14 cellular contexts compared by ENCODE assay signal in the genomic region with DNA sequence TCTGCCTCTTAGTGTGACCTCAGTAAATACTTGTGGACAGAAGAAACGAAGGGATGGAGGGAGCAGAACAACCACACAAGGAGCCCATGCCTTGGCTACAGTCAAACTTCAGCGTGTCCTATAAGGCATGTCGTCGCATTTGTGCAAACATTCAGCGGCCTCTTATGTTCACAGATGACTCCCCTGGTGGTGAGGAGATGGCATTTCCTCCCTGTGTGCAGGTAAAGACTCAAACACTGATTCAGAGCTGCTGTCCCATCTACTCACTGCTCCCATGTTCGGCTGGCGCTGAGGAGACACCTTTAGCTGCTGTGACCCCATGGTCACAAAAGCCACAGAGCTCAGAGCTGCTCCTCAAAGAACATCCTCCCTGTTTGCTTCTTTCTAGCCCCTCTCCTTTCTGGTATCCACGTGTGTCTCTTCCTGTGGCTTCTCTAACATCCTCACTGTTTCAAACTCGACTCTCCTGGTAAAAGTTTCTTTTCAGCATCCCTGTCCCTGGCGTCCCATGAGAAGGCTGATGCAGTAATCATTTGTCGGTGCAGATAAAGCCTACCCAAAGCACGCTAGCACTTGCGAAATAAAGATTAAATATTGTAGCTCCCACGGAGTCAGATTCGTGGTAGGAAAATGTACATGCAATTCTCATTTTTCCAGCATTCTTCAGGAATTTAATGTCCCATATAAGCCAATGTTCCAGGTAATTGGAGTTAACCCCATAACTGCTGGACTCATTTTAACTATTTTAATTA.
DNase-seq lines count a peak whose midpoint lies in the region; ATAC-seq and TF ChIP-seq lines count a peak whose summit lies in the region.
"Had no signal": no experiment of that assay in that cellular context is flagged by ENCODE, and none has a peak within 500 bp of the region (broad histone marks: within the 10 kb centered on the region; RNA-seq: fewer than 3 reads in every experiment).

No MANE protein-coding gene starts in this region.

- H3K9ac ChIP-seq in endodermal cell (ENCODE audit: extremely low read depth, low read length, poor library complexity, severe bottlenecking): no peak overlapping the region

- ATAC-seq in GM21619 (IDR thresholded peaks at IDR 0.05; ENCODE audit: unreplicated experiment): no peak
- no peak for ATAC-seq in HG02571 (IDR thresholded peaks at IDR 0.05; ENCODE audit: unreplicated experiment)
- ATAC-seq: activated CD8-positive, alpha-beta memory T cell treated with anti-CD3 and anti-CD28 coated beads, Interleukin-2, amount 10 ng/mL, durations not matched to agents 7 days and 5 days had no signal

- H3K9me3 ChIP-seq in endodermal cell (ENCODE audit: control insufficient read depth, low read length): no peaks in the 10 kb centered on the region
- H3K9me3 ChIP-seq: tibial nerve had no signal

- peaks cover 11% of the 10 kb centered on the region for H3K36me3 ChIP-seq in endodermal cell (ENCODE audit: control insufficient read depth, insufficient read depth, low read length)
- H3K36me3 ChIP-seq: tibial nerve had no signal

- no peaks in the 10 kb centered on the region for H3K4me1 ChIP-seq in endodermal cell (ENCODE audit: control insufficient read depth, insufficient read depth, low read length)
- H3K4me1 ChIP-seq: tibial nerve had no signal

- H3K27me3 Mint-ChIP-seq in endodermal cell (ENCODE audit: insufficient read depth) (no peaks in the 10 kb centered on the region), osteocyte (ENCODE audit: unreplicated experiment) (peaks cover 27% of the 10 kb centered on the region)
- H3K27me3 Mint-ChIP-seq: activated CD8-positive, alpha-beta memory T cell treated with anti-CD3 and anti-CD28 coated beads, Interleukin-2, amount 10 ng/mL, durations not matched to agents 7 days and 5 days; activated naive CD8-positive, alpha-beta T cell had no signal

- WGBS in endodermal cell (ENCODE audit: insufficient coverage in 1 of 2, insufficient read length in 1 of 2), 2 experiments: 95 to 96% methylated on average over 14 to 15 of the region's 15 CpGs

- peak; percentile 72 for TF ChIP-seq CTCF in endodermal cell (conservative IDR thresholded peaks at IDR 0.05)
- peak; percentile 18 for TF ChIP-seq CTCF in osteocyte (IDR thresholded peaks at IDR 0.05)

- H3K9me3 Mint-ChIP-seq in endodermal cell (no peaks in the 10 kb centered on the region), osteocyte (ENCODE audit: unreplicated experiment) (no peaks in the 10 kb centered on the region)

- no peak overlapping the region for H3K27ac ChIP-seq in endodermal cell (ENCODE audit: low read depth, low read length)
- H3K27ac ChIP-seq: tibial nerve had no signal

- no peak overlapping the region for H3K4me3 ChIP-seq in endodermal cell (ENCODE audit: low read length)
- H3K4me3 ChIP-seq: tibial nerve had no signal

- H3K27me3 ChIP-seq in endodermal cell (ENCODE audit: control insufficient read depth, insufficient read depth, low read length, poor library complexity, severe bottlenecking): no peaks in the 10 kb centered on the region
- H3K27me3 ChIP-seq: tibial nerve had no signal

- H3K27ac Mint-ChIP-seq in endodermal cell (no peak overlapping the region), osteocyte (ENCODE audit: unreplicated experiment) (no peak overlapping the region)
- H3K27ac Mint-ChIP-seq: activated CD8-positive, alpha-beta memory T cell treated with anti-CD3 and anti-CD28 coated beads, Interleukin-2, amount 10 ng/mL, durations not matched to agents 7 days and 5 days; activated naive CD8-positive, alpha-beta T cell had no signal

- H3K4me3 Mint-ChIP-seq in endodermal cell: no peak overlapping the region
- H3K4me3 Mint-ChIP-seq in osteocyte (ENCODE audit: unreplicated experiment): no peak overlapping the region
- H3K4me3 Mint-ChIP-seq: activated CD8-positive, alpha-beta memory T cell treated with anti-CD3 and anti-CD28 coated beads, Interleukin-2, amount 10 ng/mL, durations not matched to agents 7 days and 5 days; activated naive CD8-positive, alpha-beta T cell had no signal

- peak; percentile 60 for DNase-seq in DMS53 (lab: John Stamatoyannopoulos, UW)
- no peak for DNase-seq in DMS53 treated with DMSO at 0.1 percent for 48 hours (lab: John Stamatoyannopoulos, UW; ENCODE audit: unreplicated experiment)
- peak; percentile 27 for DNase-seq in NCI-H146 treated with DMSO at 0.1 percent for 48 hours (lab: John Stamatoyannopoulos, UW; ENCODE audit: unreplicated experiment)
- DNase-seq in endodermal cell: peak; percentile 60
- DNase-seq in osteocyte (ENCODE audit: extremely low spot score, unreplicated experiment): no peak
- DNase-seq in stimulated activated CD4-positive, alpha-beta T cell treated with anti-CD3 and anti-CD28 coated beads, Interleukin-4, amount 100 ng/mL, for 1 hour: no peak
- DNase-seq: 8988T; activated CD8-positive, alpha-beta memory T cell treated with anti-CD3 and anti-CD28 coated beads, Interleukin-2, amount 10 ng/mL, durations not matched to agents 7 days and 5 days; foreskin melanocyte; kidney glomerular epithelial cell had no signal

- H3K36me3 Mint-ChIP-seq in endodermal cell (ENCODE audit: low read depth) (peaks cover 15% of the 10 kb centered on the region), osteocyte (ENCODE audit: unreplicated experiment) (no peaks in the 10 kb centered on the region)
- H3K36me3 Mint-ChIP-seq: activated CD8-positive, alpha-beta memory T cell treated with anti-CD3 and anti-CD28 coated beads, Interleukin-2, amount 10 ng/mL, durations not matched to agents 7 days and 5 days; activated naive CD8-positive, alpha-beta T cell had no signal

- H3K4me1 Mint-ChIP-seq in endodermal cell (peaks cover 6% of the 10 kb centered on the region), osteocyte (ENCODE audit: unreplicated experiment) (no peaks in the 10 kb centered on the region)
- H3K4me1 Mint-ChIP-seq: activated CD8-positive, alpha-beta memory T cell treated with anti-CD3 and anti-CD28 coated beads, Interleukin-2, amount 10 ng/mL, durations not matched to agents 7 days and 5 days had no signal

Comparison
In these comparisons a context has a peak if more than half of its experiments do, and no peak if none do; other contexts are left out.
1. DNase-seq: peak in DMS53 (single experiment), NCI-H146 treated with DMSO at 0.1 percent for 48 hours (single experiment) and endodermal cell (single experiment); none in DMS53 treated with DMSO at 0.1 percent for 48 hours (single experiment), osteocyte (single experiment) and stimulated activated CD4-positive, alpha-beta T cell treated with anti-CD3 and anti-CD28 coated beads, Interleukin-4, amount 100 ng/mL, for 1 hour (single experiment).